In genomic region chr6:25070547-25071366, GRCh38 we compare ENCODE assay signal across 9 cellular contexts.
A peak's percentile ranks its signal among the peaks of the same experiment; 100 is the strongest.
DNase-seq lines count a peak whose midpoint lies in the region; ATAC-seq and TF ChIP-seq lines count a peak whose summit lies in the region.
"Had no signal": no experiment of that assay in that cellular context is flagged by ENCODE, and none has a peak within 500 bp of the region (broad histone marks: within the 10 kb centered on the region; RNA-seq: fewer than 3 reads in every experiment).

No MANE protein-coding gene starts in this region.

- H3K4me1 ChIP-seq in esophagus squamous epithelium = peaks cover 0 to 6% (median 0%) of the 10 kb centered on the region in 3 donors

- no peak overlapping the region for H3K4me3 Mint-ChIP-seq in natural killer cell treated with Interleukin-12 subunit alpha and Interleukin-12 subunit beta and Interleukin-15 and Interleukin-18, amount 100 ng/mL, for 72 hours

- H3K36me3 Mint-ChIP-seq in natural killer cell treated with Interleukin-12 subunit alpha and Interleukin-12 subunit beta and Interleukin-15 and Interleukin-18, amount 100 ng/mL, for 72 hours = no peaks in the 10 kb centered on the region

- H3K27ac ChIP-seq in esophagus squamous epithelium = no peak overlapping the region
- H3K27ac ChIP-seq: epithelial cell of prostate had no signal

- WGBS in esophagus squamous epithelium, 2 donors = 37 to 41% methylated on average over 13 of the region's 13 CpGs

- H3K4me3 ChIP-seq in Jurkat, Clone E6-1 (ENCODE audit: low read length) = peak overlapping the region; percentile 41
- H3K4me3 ChIP-seq in esophagus squamous epithelium = no peak overlapping the region

- no peaks in the 10 kb centered on the region for H3K27me3 Mint-ChIP-seq in natural killer cell treated with Interleukin-12 subunit alpha and Interleukin-12 subunit beta and Interleukin-15 and Interleukin-18, amount 100 ng/mL, for 72 hours

- DNase-seq in D341Med (ENCODE audit: low spot score) (peak; percentile 78), OCI-M1 (lab: John Stamatoyannopoulos, UW) (peak; percentile 93), activated T-cell treated with anti-CD3 and anti-CD28 coated beads for 24 hours (ENCODE audit: low read depth) (peak; percentile 78), esophagus squamous epithelium (lab: John Stamatoyannopoulos, UW) (peak; percentile 12)
- DNase-seq in Jurkat, Clone E6-1 (ENCODE audit: low read depth, low spot score) = peak; percentile 94
- DNase-seq in natural killer cell treated with Interleukin-12 subunit alpha and Interleukin-12 subunit beta and Interleukin-15 and Interleukin-18, amount 100 ng/mL, for 72 hours (ENCODE audit: low spot score) = peak; percentile 87
- DNase-seq in stimulated activated naive CD4-positive, alpha-beta T cell treated with Interleukin-2 at 50 U/mL for 16 hours (lab: John Stamatoyannopoulos, UW) = peak; percentile 61

- peak; percentile 88 to 94 (median 91) for TF ChIP-seq CTCF in esophagus squamous epithelium (IDR thresholded peaks at IDR 0.05)

- H3K9me3 Mint-ChIP-seq in natural killer cell treated with Interleukin-12 subunit alpha and Interleukin-12 subunit beta and Interleukin-15 and Interleukin-18, amount 100 ng/mL, for 72 hours = no peaks in the 10 kb centered on the region

- intact Hi-C loops in esophagus squamous epithelium (cut with DNase I) = no loop called here

- ATAC-seq in GM21526 (IDR thresholded peaks at IDR 0.05; ENCODE audit: low FRiP score, unreplicated experiment) = peak; percentile 88
- peak; percentile 89 to 92 for ATAC-seq in natural killer cell treated with Interleukin-12 subunit alpha and Interleukin-12 subunit beta and Interleukin-15 and Interleukin-18, amount 100 ng/mL, for 72 hours

- peaks cover 9 to 18% of the 10 kb centered on the region in 2 donors for H3K4me1 Mint-ChIP-seq in natural killer cell treated with Interleukin-12 subunit alpha and Interleukin-12 subunit beta and Interleukin-15 and Interleukin-18, amount 100 ng/mL, for 72 hours (ENCODE audit: low read depth in 2 of 2)

- peak overlapping the region; percentile 81 to 92 for H3K27ac Mint-ChIP-seq in natural killer cell treated with Interleukin-12 subunit alpha and Interleukin-12 subunit beta and Interleukin-15 and Interleukin-18, amount 100 ng/mL, for 72 hours

- TF ChIP-seq POLR2A in esophagus squamous epithelium (IDR thresholded peaks at IDR 0.05) = no peak

- no peaks in the 10 kb centered on the region for H3K27me3 ChIP-seq in esophagus squamous epithelium

- no peaks in the 10 kb centered on the region for H3K9me3 ChIP-seq in esophagus squamous epithelium

- no peaks in the 10 kb centered on the region for H3K36me3 ChIP-seq in esophagus squamous epithelium

Comparison
In these comparisons a context has a peak if more than half of its experiments do, and no peak if none do; other contexts are left out.
1. DNase-seq: peak in every context shown above with its lines; median percentile 94 in Jurkat, Clone E6-1; 93 in OCI-M1; 87 in natural killer cell treated with Interleukin-12 subunit alpha and Interleukin-12 subunit beta and Interleukin-15 and Interleukin-18, amount 100 ng/mL, for 72 hours; 78 in D341Med; 78 in activated T-cell treated with anti-CD3 and anti-CD28 coated beads for 24 hours; 61 in stimulated activated naive CD4-positive, alpha-beta T cell treated with Interleukin-2 at 50 U/mL for 16 hours; 12 in esophagus squamous epithelium.